In genomic region chr19:53555352-53555751, GRCh38 we compare ENCODE assay signal across 10 cellular contexts. TPM values are rescaled to one million over a fixed set of nuclear protein-coding genes. Genes with fewer than 3 reads are reported as not detected.
DNase-seq lines count a peak whose midpoint lies in the region; ATAC-seq and TF ChIP-seq lines count a peak whose summit lies in the region.
"Had no signal": no experiment of that assay in that cellular context is flagged by ENCODE, and none has a peak within 500 bp of the region (broad histone marks: within the 10 kb centered on the region; RNA-seq: fewer than 3 reads in every experiment).

No MANE protein-coding gene starts in this region.

- CTCF ChIA-PET in MCF 10A (lab: Yijun Ruan, JAX), result no interaction called here

- DNase-seq in left ventricle myocardium inferior (no peak), cardiac septum (ENCODE audit: low spot score) (no peak), MCF 10A (ENCODE audit: unreplicated experiment) (no peak), vagina (ENCODE audit: extremely low spot score in 2 of 2) (no peak), NCI-H510A treated with DMSO at 0.1 percent for 48 hours (lab: John Stamatoyannopoulos, UW) (no peak), progenitor cell of endocrine pancreas (ENCODE audit: low spot score, unreplicated experiment) (no peak)
- DNase-seq: NCI-H2107; stimulated activated CD4-positive, alpha-beta T cell treated with anti-CD3 and anti-CD28 coated beads, Interleukin-4, amount 100 ng/mL, for 4 hours had no signal

- ATAC-seq in GM18873 (IDR thresholded peaks at IDR 0.05; ENCODE audit: low FRiP score, unreplicated experiment), result no peak

- H3K9me3 Mint-ChIP-seq in MCF 10A (ENCODE audit: unreplicated experiment) (peaks cover 3% of the 10 kb centered on the region), progenitor cell of endocrine pancreas (ENCODE audit: low read depth) (peaks cover 14% of the 10 kb centered on the region)

- intact Hi-C loops in left ventricle myocardium inferior (cut with micrococcal nuclease), result no loop called here
- intact Hi-C loops in cardiac septum (cut with DNase I), result no loop called here
- intact Hi-C loops in MCF 10A (cut with micrococcal nuclease), result no loop called here
- intact Hi-C loops in vagina (cut with DNase I), result no loop called here

- H3K4me1 Mint-ChIP-seq in MCF 10A (ENCODE audit: insufficient read depth, unreplicated experiment), result no peaks in the 10 kb centered on the region
- no peaks in the 10 kb centered on the region for H3K4me1 Mint-ChIP-seq in progenitor cell of endocrine pancreas (ENCODE audit: low read depth)

- H3K4me3 Mint-ChIP-seq in MCF 10A (ENCODE audit: unreplicated experiment) (peak overlapping the region; percentile 91), progenitor cell of endocrine pancreas (ENCODE audit: low read depth) (no peak overlapping the region)

- H3K36me3 ChIP-seq in left ventricle myocardium inferior (peaks cover 13% of the 10 kb centered on the region), muscle layer of colon (ENCODE audit: insufficient read depth, low read length) (peaks cover 13% of the 10 kb centered on the region), vagina (no peaks in the 10 kb centered on the region)

- POLR2A ChIA-PET in MCF 10A (lab: Yijun Ruan, JAX), result interaction anchor here (0.6 to 1.0 kb wide), 4 partner anchors 18 to 557 kb away, joined by 3 to 7 read pairs (median 4); partner anchors contain the start of gene ZNF331

- TF ChIP-seq POLR2A in vagina (IDR thresholded peaks at IDR 0.05), result no peak

- H3K36me3 Mint-ChIP-seq in MCF 10A (ENCODE audit: insufficient read depth, unreplicated experiment) (peaks cover 19% of the 10 kb centered on the region), progenitor cell of endocrine pancreas (ENCODE audit: insufficient read depth) (peaks cover 17% of the 10 kb centered on the region)

- H3K4me3 ChIP-seq in left ventricle myocardium inferior (peak overlapping the region; percentile 74), muscle layer of colon (ENCODE audit: low read depth in 1 of 2, low read length in 2 of 2) (peak overlapping the region in 1 of 2 donors; percentile 67), vagina (peak overlapping the region; percentile 58 to 78)

- peak overlapping the region; percentile 85 for H3K27ac ChIP-seq in left ventricle myocardium inferior (replicated peaks)
- no peak overlapping the region for H3K27ac ChIP-seq in muscle layer of colon (ENCODE audit: low read depth, low read length)
- H3K27ac ChIP-seq in vagina, result peak overlapping the region; percentile 89

- H3K27ac Mint-ChIP-seq in MCF 10A (ENCODE audit: low read depth, unreplicated experiment) (peak overlapping the region; percentile 91), progenitor cell of endocrine pancreas (no peak overlapping the region)

- no peaks in the 10 kb centered on the region for H3K9me3 ChIP-seq in left ventricle myocardium inferior (replicated peaks)
- no peaks in the 10 kb centered on the region for H3K9me3 ChIP-seq in muscle layer of colon (ENCODE audit: low read length)
- H3K9me3 ChIP-seq in vagina, result no peaks in the 10 kb centered on the region

- H3K27me3 ChIP-seq in left ventricle myocardium inferior (ENCODE audit: low read depth) (no peaks in the 10 kb centered on the region), muscle layer of colon (ENCODE audit: control insufficient read depth in 1 of 2, insufficient read depth in 2 of 2, low read length in 2 of 2) (no peaks in the 10 kb centered on the region), vagina (no peaks in the 10 kb centered on the region)

- peak overlapping the region; percentile 65 for H3K9ac ChIP-seq in muscle layer of colon (ENCODE audit: low read length)

- no peak for TF ChIP-seq CTCF in left ventricle myocardium inferior (IDR thresholded peaks at IDR 0.05; ENCODE audit: borderline replicate concordance)
- TF ChIP-seq CTCF in MCF 10A (IDR thresholded peaks at IDR 0.05; ENCODE audit: unreplicated experiment), result no peak
- TF ChIP-seq CTCF in vagina (IDR thresholded peaks at IDR 0.05), result no peak
- no peak for TF ChIP-seq CTCF in progenitor cell of endocrine pancreas (IDR thresholded peaks at IDR 0.05; ENCODE audit: unreplicated experiment)

- H3K4me1 ChIP-seq in left ventricle myocardium inferior (peaks cover 9% of the 10 kb centered on the region), muscle layer of colon (ENCODE audit: insufficient read depth, low read length) (peaks cover 5% of the 10 kb centered on the region), vagina (peaks cover 7% of the 10 kb centered on the region)

- H3K27me3 Mint-ChIP-seq in MCF 10A (ENCODE audit: insufficient read depth, unreplicated experiment), result no peaks in the 10 kb centered on the region
- H3K27me3 Mint-ChIP-seq in progenitor cell of endocrine pancreas, result no peaks in the 10 kb centered on the region

- no TSS peak for BruUV-seq in MCF 10A (replicated peaks; lab: Mats Ljungman, UMichigan)

RNA-seq across cellular contexts. Expression of gene ZNF331, which starts 17.4 kb away (rescaled TPM):
- total RNA-seq in left ventricle myocardium inferior (10.1 TPM), cardiac septum (9.8 TPM), MCF 10A (2022) (5.8 and 7.7 TPM in 2 replicates), vagina (72.7 TPM), progenitor cell of endocrine pancreas (29.0 and 29.9 TPM in 2 replicates)
